1 cellular context compared by ENCODE assay signal in genomic region chr12:26310489-26310888, GRCh38.
TF ChIP-seq lines count a peak whose summit lies in the region.

No MANE protein-coding gene starts in this region.

TF ChIP-seq in HEK293, 187 proteins besides CTCF, POLR2A, EP300 and RAD21 (continued from another document):
- peak; percentile 95 for TF ChIP-seq ZNF146 (tag by site-specific recombination; IDR thresholded peaks at IDR 0.05)
TF ChIP-seq in HEK293: peak in this region for 3; not testable (repeated sequence) for 184.
